ENCODE assay signal across 17 cellular contexts in genomic region chr6:39646751-39647420, GRCh38.
"Had no signal": no experiment of that assay in that cellular context is flagged by ENCODE, and none has a peak within 500 bp of the region (broad histone marks: within the 10 kb centered on the region; RNA-seq: fewer than 3 reads in every experiment).

No MANE protein-coding gene starts in this region.

- H3K27ac ChIP-seq: epithelial cell of prostate, right lobe of liver, upper lobe of right lung had no signal

- H3K9me3 ChIP-seq: right lobe of liver, upper lobe of right lung had no signal

- DNase-seq: activated B cell treated with CpG ODN at 0.5 μM for 24 hours; activated CD4-positive, alpha-beta memory T cell treated with anti-CD3 and anti-CD28 coated beads for 36 hours; activated CD4-positive, alpha-beta T cell treated with anti-CD3 and anti-CD28 coated beads for 4 hours; activated naive CD4-positive, alpha-beta T cell treated with Interleukin-2 at 50 U/mL for 16 hours; activated naive CD8-positive, alpha-beta T cell treated with anti-CD3 and anti-CD28 coated beads, Interleukin-2, amount 10 ng/mL, durations not matched to agents 7 days and 5 days; activated T-cell treated with anti-CD3 and anti-CD28 coated beads, Interleukin-2, amount 50 U/mL, for 48 hours; cerebellar nuclear complex; foreskin fibroblast; left colon; right lobe of liver; small intestine; stimulated activated CD4-positive, alpha-beta T cell treated with anti-CD3 and anti-CD28 coated beads, Interleukin-15, amount 100 ng/mL, for 24 hours; stimulated activated CD4-positive, alpha-beta T cell treated with anti-CD3 and anti-CD28 coated beads, Interleukin-2, amount 100 ng/mL, for 48 hours; stimulated activated CD8-positive, alpha-beta memory T cell treated with anti-CD3 and anti-CD28 coated beads, Interleukin-4, amount 100 ng/mL, for 48 hours; stimulated activated naive CD4-positive, alpha-beta T cell treated with Interleukin-2 at 50 U/mL for 16 hours; upper lobe of right lung had no signal

- H3K27me3 ChIP-seq: right lobe of liver, upper lobe of right lung had no signal

- H3K36me3 ChIP-seq: right lobe of liver, upper lobe of right lung had no signal

- H3K4me1 ChIP-seq: right lobe of liver, upper lobe of right lung had no signal

- H3K4me3 ChIP-seq: right lobe of liver, upper lobe of right lung had no signal
